Comparison of ENCODE assay signal across 10 cellular contexts in the genomic region with DNA sequence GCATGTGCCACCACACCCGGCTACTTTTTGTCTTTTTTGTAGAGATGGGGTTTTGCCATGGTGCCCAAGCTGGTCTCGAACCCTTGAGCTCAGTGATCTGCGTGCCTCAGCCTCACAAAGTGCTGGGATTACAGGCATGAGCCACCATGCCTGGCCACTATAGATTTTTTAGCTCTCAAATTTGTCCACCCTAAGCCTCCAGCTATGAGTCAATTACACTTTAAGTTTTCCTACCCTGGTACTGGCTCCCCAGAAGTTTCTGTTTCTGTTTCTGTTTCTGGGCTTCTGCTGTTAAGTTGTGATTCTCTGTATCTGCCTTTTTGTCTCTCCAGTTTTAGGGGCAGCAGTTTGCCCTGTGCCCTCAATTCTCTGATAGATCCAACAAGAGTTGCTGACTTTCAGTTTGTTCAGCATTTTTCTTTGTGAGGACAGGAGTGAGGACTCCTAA. TPM values are rescaled to one million over a fixed set of nuclear protein-coding genes. Genes with fewer than 3 reads are reported as not detected.
DNase-seq lines count a peak whose midpoint lies in the region; ATAC-seq, FAIRE-seq and TF ChIP-seq lines count a peak whose summit lies in the region.
"Had no signal": no experiment of that assay in that cellular context is flagged by ENCODE, and none has a peak within 500 bp of the region (broad histone marks: within the 10 kb centered on the region; RNA-seq: fewer than 3 reads in every experiment).

No MANE protein-coding gene starts in this region.

- TF ChIP-seq RAD21 in HepG2 (CRISPR knock-in tag; IDR thresholded peaks at IDR 0.05), result no peak

- H3K36me3 Mint-ChIP-seq in CD8-positive, alpha-beta T cell, result peaks cover 12% of the 10 kb centered on the region
- peaks cover 31% of the 10 kb centered on the region for H3K36me3 Mint-ChIP-seq in activated CD4-positive, alpha-beta T cell treated with anti-CD3 and anti-CD28 coated beads, Interleukin-2, amount 10 ng/mL, durations not matched to agents 7 days and 5 days (ENCODE audit: low read depth)

- DNase-seq in CD8-positive, alpha-beta T cell, result peak in 1 of 7 experiments; percentile 20
- peak; percentile 61 for DNase-seq in GM19240 (ENCODE audit: insufficient read length, low spot score)
- peak; percentile 64 for DNase-seq in activated CD4-positive, alpha-beta T cell treated with anti-CD3 and anti-CD28 coated beads, Interleukin-2, amount 10 ng/mL, durations not matched to agents 7 days and 5 days
- no peak for DNase-seq in HepG2 (ENCODE audit: low spot score)
- no peak for DNase-seq in DMS53 treated with DMSO at 0.1 percent for 48 hours (lab: John Stamatoyannopoulos, UW; ENCODE audit: unreplicated experiment)
- no peak for DNase-seq in NCI-H2171 (lab: John Stamatoyannopoulos, UW)
- no peak for DNase-seq in HPDE6-E6E7 (ENCODE audit: extremely low spot score)
- DNase-seq in DMS53 (lab: John Stamatoyannopoulos, UW), result no peak
- DNase-seq: DMS79 treated with DMSO at 0.1 percent for 48 hours had no signal

- intact Hi-C loops in CD8-positive, alpha-beta T cell (cut with DNase I, micrococcal nuclease), result no loop called here
- intact Hi-C loops in HepG2 (cut with micrococcal nuclease; ENCODE audit: unreplicated experiment), result no loop called here

- no peak for FAIRE-seq in HepG2 (lab: Jason Lieb, UNC)
- FAIRE-seq: bronchial epithelial cell had no signal

- no peaks in the 10 kb centered on the region for H3K9me3 Mint-ChIP-seq in CD8-positive, alpha-beta T cell
- H3K9me3 Mint-ChIP-seq in activated CD4-positive, alpha-beta T cell treated with anti-CD3 and anti-CD28 coated beads, Interleukin-2, amount 10 ng/mL, durations not matched to agents 7 days and 5 days, result no peaks in the 10 kb centered on the region

- H3K4me2 ChIP-seq in HepG2 (ENCODE audit: low read depth, low read length), result no peak overlapping the region

- no peak overlapping the region for H3K4me3 ChIP-seq in CD8-positive, alpha-beta T cell (ENCODE audit: low read depth, low read length)
- H3K4me3 ChIP-seq in HepG2 (replicated peaks in 1 of 3; ENCODE audit: insufficient read depth in 1 of 3, low read depth in 2 of 3, low read length in 3 of 3), result no peak overlapping the region

- CTCF ChIA-PET in CD8-positive, alpha-beta T cell (lab: Charles Lee), result interaction anchor here (0.7 to 12.9 kb wide), 7 partner anchors 9 to 185 kb away, joined by 3 to 191 read pairs (median 4); a partner anchor contains a TSS
- CTCF ChIA-PET in activated CD4-positive, alpha-beta T cell treated with anti-CD3 and anti-CD28 coated beads, Interleukin-2, amount 10 ng/mL, durations not matched to agents 7 days and 5 days (lab: Charles Lee), result interaction anchor here (0.7 to 3.3 kb wide), 15 partner anchors 9 to 387 kb away, joined by 3 to 17 read pairs (median 7); a partner anchor contains a TSS
- CTCF ChIA-PET in HepG2 (lab: Yijun Ruan, JAX; ENCODE audit: low intra/inter-chr PET ratio, low total read pairs), result no interaction called here

- no peak; a peak in 1 of 4 replicates for TF ChIP-seq POLR2A in HepG2 (IDR thresholded peaks at IDR 0.05; ENCODE audit: insufficient read depth in 1 of 2, low read depth in 2 of 2, low read length in 2 of 2)

- no TSS peak for BruUV-seq in HepG2 (replicated peaks; lab: Mats Ljungman, UMichigan)

- no peak overlapping the region for H2AFZ ChIP-seq in HepG2 (ENCODE audit: low read length)

- peak overlapping the region; percentile 93 for H3K27ac Mint-ChIP-seq in CD8-positive, alpha-beta T cell
- peak overlapping the region; percentile 98 for H3K27ac Mint-ChIP-seq in activated CD4-positive, alpha-beta T cell treated with anti-CD3 and anti-CD28 coated beads, Interleukin-2, amount 10 ng/mL, durations not matched to agents 7 days and 5 days

- no peak for TF ChIP-seq EP300 in HepG2 (IDR thresholded peaks at IDR 0.05; ENCODE audit: low read depth in 2 of 2, low read length in 2 of 2)
- TF ChIP-seq EP300 in HepG2 (CRISPR knock-in tag; IDR thresholded peaks at IDR 0.05; ENCODE audit: borderline replicate concordance), result no peak

- H3K4me1 Mint-ChIP-seq in CD8-positive, alpha-beta T cell (ENCODE audit: low read depth), result peaks cover 19% of the 10 kb centered on the region
- H3K4me1 Mint-ChIP-seq in activated CD4-positive, alpha-beta T cell treated with anti-CD3 and anti-CD28 coated beads, Interleukin-2, amount 10 ng/mL, durations not matched to agents 7 days and 5 days, result peaks cover 63% of the 10 kb centered on the region

- no peaks in the 10 kb centered on the region for H3K36me3 ChIP-seq in CD8-positive, alpha-beta T cell (ENCODE audit: insufficient read depth, low read length)
- H3K36me3 ChIP-seq in HepG2 (replicated peaks in 1 of 2; ENCODE audit: control insufficient read depth in 1 of 2, insufficient read depth in 2 of 2, low read length in 2 of 2), result no peaks in the 10 kb centered on the region

- H4K20me1 ChIP-seq in HepG2 (ENCODE audit: insufficient read depth, low read length), result no peaks in the 10 kb centered on the region

- no peak for ATAC-seq in CD8-positive, alpha-beta T cell
- ATAC-seq in HepG2, result no peak

- H3K79me2 ChIP-seq in HepG2 (ENCODE audit: insufficient read depth, low read length), result peaks cover 2% of the 10 kb centered on the region

- no peak overlapping the region for H3K27ac ChIP-seq in CD8-positive, alpha-beta T cell (ENCODE audit: low read depth, low read length)
- H3K27ac ChIP-seq in HepG2 (ENCODE audit: extremely low read length, insufficient read depth, low read length), result no peak overlapping the region

- 86% methylated on average over 3 of the region's 3 CpGs for WGBS in HepG2 (ENCODE audit: low lambda C conversion rate)

- in situ Hi-C loops in HepG2 (cut with HindIII; ENCODE audit: extremely low pct_ligation_motif_present, low pct_unique_long_range_greater_than_20kb), result loop anchor here (10.0 kb wide), 1 partner anchor 188 kb away; no protein-coding TSS in a partner anchor

- POLR2A ChIA-PET in CD8-positive, alpha-beta T cell (lab: Charles Lee), result interaction anchor here (0.7 to 3.0 kb wide), 4 partner anchors 14 to 58 kb away, joined by 3 to 10 read pairs (median 5); a partner anchor contains a TSS
- POLR2A ChIA-PET in activated CD4-positive, alpha-beta T cell treated with anti-CD3 and anti-CD28 coated beads, Interleukin-2, amount 10 ng/mL, durations not matched to agents 7 days and 5 days (lab: Charles Lee), result interaction anchor here (0.5 to 1.0 kb wide), 3 partner anchors 24 to 138 kb away, joined by 3 to 11 read pairs (median 3); a partner anchor contains a TSS
- POLR2A ChIA-PET in HepG2 (lab: Yijun Ruan, JAX), result interaction anchor here (0.6 to 18.0 kb wide), 10 partner anchors 8 to 133 kb away, joined by 3 to 850 read pairs (median 4); a partner anchor contains a TSS

- no peak for TF ChIP-seq CTCF in CD8-positive, alpha-beta T cell (IDR thresholded peaks at IDR 0.05)
- TF ChIP-seq CTCF in HepG2 (CRISPR knock-in tag; IDR thresholded peaks at IDR 0.05), result no peak

- H3K4me1 ChIP-seq in CD8-positive, alpha-beta T cell (ENCODE audit: insufficient read depth, low read length), result peaks cover 9% of the 10 kb centered on the region
- peaks cover 26% of the 10 kb centered on the region for H3K4me1 ChIP-seq in HepG2 (ENCODE audit: insufficient read depth, low read length)

- H3K4me3 Mint-ChIP-seq in CD8-positive, alpha-beta T cell, result peak overlapping the region; percentile 76
- H3K4me3 Mint-ChIP-seq in activated CD4-positive, alpha-beta T cell treated with anti-CD3 and anti-CD28 coated beads, Interleukin-2, amount 10 ng/mL, durations not matched to agents 7 days and 5 days, result peak overlapping the region; percentile 63

- H3K27me3 ChIP-seq in CD8-positive, alpha-beta T cell (ENCODE audit: insufficient read depth, low read length), result no peaks in the 10 kb centered on the region
- H3K27me3 ChIP-seq in HepG2 (ENCODE audit: control insufficient read depth in 1 of 2, insufficient read depth in 2 of 2, low read length in 2 of 2), result no peaks in the 10 kb centered on the region; a peak in 1 of 5 replicates

- no peaks in the 10 kb centered on the region for H3K27me3 Mint-ChIP-seq in CD8-positive, alpha-beta T cell (ENCODE audit: low read depth)
- no peaks in the 10 kb centered on the region for H3K27me3 Mint-ChIP-seq in activated CD4-positive, alpha-beta T cell treated with anti-CD3 and anti-CD28 coated beads, Interleukin-2, amount 10 ng/mL, durations not matched to agents 7 days and 5 days

- no peaks in the 10 kb centered on the region for H3K9me3 ChIP-seq in CD8-positive, alpha-beta T cell (ENCODE audit: low read length)
- no peaks in the 10 kb centered on the region for H3K9me3 ChIP-seq in HepG2 (ENCODE audit: low read length)

- H3K9ac ChIP-seq in HepG2 (ENCODE audit: insufficient read depth, low read depth, low read length), result no peak overlapping the region

RNA-seq across cellular contexts. Expression of a gene that starts 4.4 kb away (rescaled TPM):
- 100 to 1,000 TPM; 174 to 177 TPM for total RNA-seq in CD8-positive, alpha-beta T cell
- total RNA-seq in activated CD4-positive, alpha-beta T cell treated with anti-CD3 and anti-CD28 coated beads, Interleukin-2, amount 10 ng/mL, durations not matched to agents 7 days and 5 days, result 100 to 1,000 TPM; 130 to 141 TPM
- 73.5 and 73.7 TPM in 2 replicates for total RNA-seq in HepG2 (2016; rRNA removed; fragmentation: Illumina TruSeq; extraction: Trizol)
- 13.7 and 18.4 TPM in 2 replicates for total RNA-seq in HepG2 (2016; cell fraction: cytosol; rRNA removed; fragmentation: Illumina TruSeq; extraction: Trizol; ENCODE audit: low read depth)
- 68.8 and 73.9 TPM in 2 replicates for total RNA-seq in HepG2 (2016; cell fraction: insoluble cytoplasmic fraction; rRNA removed; fragmentation: Illumina TruSeq; extraction: Trizol)
- 41.9 and 48.5 TPM in 2 replicates for total RNA-seq in HepG2 (2016; cell fraction: membrane; rRNA removed; fragmentation: Illumina TruSeq; extraction: Trizol)
- total RNA-seq in HepG2 (2016; cell fraction: nucleus; rRNA removed; fragmentation: Illumina TruSeq; extraction: Trizol), result 48.8 and 53.9 TPM in 2 replicates
- 52.0 and 59.8 TPM in 2 replicates for polyA plus RNA-seq in HepG2 (2011; rRNA removed)
- 32.2 and 34.7 TPM in 2 replicates for polyA plus RNA-seq in HepG2 (2011; cell fraction: cytosol; rRNA removed)
- polyA plus RNA-seq in HepG2 (2011; cell fraction: nucleus; rRNA removed), result 73.2 and 83.2 TPM in 2 replicates
- 36.1 and 60.0 TPM in 2 replicates for polyA plus RNA-seq in HepG2 (2012)
- 10.3 and 11.1 TPM in 2 replicates for polyA plus RNA-seq in HepG2 (2016; cell fraction: cytosol; fragmentation: Illumina TruSeq; extraction: Trizol; ENCODE audit: low read depth)
- polyA plus RNA-seq in HepG2 (2016; cell fraction: insoluble cytoplasmic fraction; fragmentation: Illumina TruSeq; extraction: Trizol; ENCODE audit: low read depth), result 65.8 and 69.3 TPM in 2 replicates
- 26.7 and 30.0 TPM in 2 replicates for polyA plus RNA-seq in HepG2 (2016; cell fraction: membrane; fragmentation: Illumina TruSeq; extraction: Trizol; ENCODE audit: low read depth)
- 53.3 and 55.1 TPM in 2 replicates for polyA plus RNA-seq in HepG2 (2016; cell fraction: nucleus; fragmentation: Illumina TruSeq; extraction: Trizol; ENCODE audit: insufficient read depth, low read depth)
- polyA minus RNA-seq in HepG2 (2011; rRNA and poly(A)+ RNA removed; ENCODE audit: low replicate concordance), result 36.9 and 44.7 TPM in 2 replicates
- 25.1 and 30.9 TPM in 2 replicates for polyA minus RNA-seq in HepG2 (2011; cell fraction: cytosol; rRNA and poly(A)+ RNA removed)
- polyA minus RNA-seq in HepG2 (2011; cell fraction: nucleus; rRNA and poly(A)+ RNA removed), result 82.3 and 93.4 TPM in 2 replicates

RNA-seq across cellular contexts. Expression of a gene that starts 14.1 kb away (rescaled TPM):
- total RNA-seq in CD8-positive, alpha-beta T cell, result 10 to 100 TPM; 22.5 to 23.9 TPM
- 10 to 100 TPM; 72.0 to 74.5 TPM for total RNA-seq in activated CD4-positive, alpha-beta T cell treated with anti-CD3 and anti-CD28 coated beads, Interleukin-2, amount 10 ng/mL, durations not matched to agents 7 days and 5 days
- total RNA-seq in HepG2 (2016; rRNA removed; fragmentation: Illumina TruSeq; extraction: Trizol), result 273 and 345 TPM in 2 replicates
- 151 and 152 TPM in 2 replicates for total RNA-seq in HepG2 (2016; cell fraction: cytosol; rRNA removed; fragmentation: Illumina TruSeq; extraction: Trizol; ENCODE audit: low read depth)
- 269 and 346 TPM in 2 replicates for total RNA-seq in HepG2 (2016; cell fraction: insoluble cytoplasmic fraction; rRNA removed; fragmentation: Illumina TruSeq; extraction: Trizol)
- 294 and 315 TPM in 2 replicates for total RNA-seq in HepG2 (2016; cell fraction: membrane; rRNA removed; fragmentation: Illumina TruSeq; extraction: Trizol)
- total RNA-seq in HepG2 (2016; cell fraction: nucleus; rRNA removed; fragmentation: Illumina TruSeq; extraction: Trizol), result 141 and 150 TPM in 2 replicates
- 185 and 210 TPM in 2 replicates for polyA plus RNA-seq in HepG2 (2011; rRNA removed)
- 161 and 177 TPM in 2 replicates for polyA plus RNA-seq in HepG2 (2011; cell fraction: cytosol; rRNA removed)
- 147 and 170 TPM in 2 replicates for polyA plus RNA-seq in HepG2 (2011; cell fraction: nucleus; rRNA removed)
- 162 and 212 TPM in 2 replicates for polyA plus RNA-seq in HepG2 (2012)
- 118 and 119 TPM in 2 replicates for polyA plus RNA-seq in HepG2 (2016; cell fraction: cytosol; fragmentation: Illumina TruSeq; extraction: Trizol; ENCODE audit: low read depth)
- 260 and 276 TPM in 2 replicates for polyA plus RNA-seq in HepG2 (2016; cell fraction: insoluble cytoplasmic fraction; fragmentation: Illumina TruSeq; extraction: Trizol; ENCODE audit: low read depth)
- polyA plus RNA-seq in HepG2 (2016; cell fraction: membrane; fragmentation: Illumina TruSeq; extraction: Trizol; ENCODE audit: low read depth), result 194 and 205 TPM in 2 replicates
- polyA plus RNA-seq in HepG2 (2016; cell fraction: nucleus; fragmentation: Illumina TruSeq; extraction: Trizol; ENCODE audit: insufficient read depth, low read depth), result 151 and 154 TPM in 2 replicates
- 58.4 and 179 TPM in 2 replicates for polyA minus RNA-seq in HepG2 (2011; rRNA and poly(A)+ RNA removed; ENCODE audit: low replicate concordance)
- 65.5 and 85.5 TPM in 2 replicates for polyA minus RNA-seq in HepG2 (2011; cell fraction: cytosol; rRNA and poly(A)+ RNA removed)
- 138 and 175 TPM in 2 replicates for polyA minus RNA-seq in HepG2 (2011; cell fraction: nucleus; rRNA and poly(A)+ RNA removed)

RNA-seq across cellular contexts. Expression of a gene that starts 14.6 kb away (rescaled TPM):
- total RNA-seq in CD8-positive, alpha-beta T cell, result 10 to 100 TPM; 39.9 to 48.5 TPM
- 100 to 1,000 TPM; 178 to 229 TPM for total RNA-seq in activated CD4-positive, alpha-beta T cell treated with anti-CD3 and anti-CD28 coated beads, Interleukin-2, amount 10 ng/mL, durations not matched to agents 7 days and 5 days
- total RNA-seq in HepG2 (2016; rRNA removed; fragmentation: Illumina TruSeq; extraction: Trizol), result 713 and 818 TPM in 2 replicates
- 394 and 546 TPM in 2 replicates for total RNA-seq in HepG2 (2016; cell fraction: cytosol; rRNA removed; fragmentation: Illumina TruSeq; extraction: Trizol; ENCODE audit: low read depth)
- total RNA-seq in HepG2 (2016; cell fraction: insoluble cytoplasmic fraction; rRNA removed; fragmentation: Illumina TruSeq; extraction: Trizol), result 727 and 841 TPM in 2 replicates
- 518 and 609 TPM in 2 replicates for total RNA-seq in HepG2 (2016; cell fraction: membrane; rRNA removed; fragmentation: Illumina TruSeq; extraction: Trizol)
- total RNA-seq in HepG2 (2016; cell fraction: nucleus; rRNA removed; fragmentation: Illumina TruSeq; extraction: Trizol), result 243 and 273 TPM in 2 replicates
- polyA plus RNA-seq in HepG2 (2011; rRNA removed), result 473 and 535 TPM in 2 replicates
- 355 and 455 TPM in 2 replicates for polyA plus RNA-seq in HepG2 (2011; cell fraction: cytosol; rRNA removed)
- 126 and 158 TPM in 2 replicates for polyA plus RNA-seq in HepG2 (2011; cell fraction: nucleus; rRNA removed)
- 433 and 508 TPM in 2 replicates for polyA plus RNA-seq in HepG2 (2012)
- polyA plus RNA-seq in HepG2 (2016; cell fraction: cytosol; fragmentation: Illumina TruSeq; extraction: Trizol; ENCODE audit: low read depth), result 449 and 646 TPM in 2 replicates
- 889 and 948 TPM in 2 replicates for polyA plus RNA-seq in HepG2 (2016; cell fraction: insoluble cytoplasmic fraction; fragmentation: Illumina TruSeq; extraction: Trizol; ENCODE audit: low read depth)
- polyA plus RNA-seq in HepG2 (2016; cell fraction: membrane; fragmentation: Illumina TruSeq; extraction: Trizol; ENCODE audit: low read depth), result 521 and 635 TPM in 2 replicates
- 510 and 513 TPM in 2 replicates for polyA plus RNA-seq in HepG2 (2016; cell fraction: nucleus; fragmentation: Illumina TruSeq; extraction: Trizol; ENCODE audit: insufficient read depth, low read depth)
- polyA minus RNA-seq in HepG2 (2011; rRNA and poly(A)+ RNA removed; ENCODE audit: low replicate concordance), result 166 and 230 TPM in 2 replicates
- polyA minus RNA-seq in HepG2 (2011; cell fraction: cytosol; rRNA and poly(A)+ RNA removed), result 89.3 and 98.3 TPM in 2 replicates
- 88.1 and 108 TPM in 2 replicates for polyA minus RNA-seq in HepG2 (2011; cell fraction: nucleus; rRNA and poly(A)+ RNA removed)

RNA-seq across cellular contexts. Expression of a gene that starts 16.2 kb away (rescaled TPM):
- total RNA-seq in CD8-positive, alpha-beta T cell, result 1 to 10 TPM; 3.6 to 3.8 TPM
- 1 to 10 TPM; 6.5 TPM for total RNA-seq in activated CD4-positive, alpha-beta T cell treated with anti-CD3 and anti-CD28 coated beads, Interleukin-2, amount 10 ng/mL, durations not matched to agents 7 days and 5 days
- total RNA-seq in HepG2 (2016; rRNA removed; fragmentation: Illumina TruSeq; extraction: Trizol), result 1.9 and 3.2 TPM in 2 replicates
- 2.0 and 2.8 TPM in 2 replicates for total RNA-seq in HepG2 (2016; cell fraction: cytosol; rRNA removed; fragmentation: Illumina TruSeq; extraction: Trizol; ENCODE audit: low read depth)
- total RNA-seq in HepG2 (2016; cell fraction: insoluble cytoplasmic fraction; rRNA removed; fragmentation: Illumina TruSeq; extraction: Trizol), result 0.86 and 4.5 TPM in 2 replicates
- 2.8 and 3.2 TPM in 2 replicates for total RNA-seq in HepG2 (2016; cell fraction: membrane; rRNA removed; fragmentation: Illumina TruSeq; extraction: Trizol)
- 5.9 and 9.4 TPM in 2 replicates for total RNA-seq in HepG2 (2016; cell fraction: nucleus; rRNA removed; fragmentation: Illumina TruSeq; extraction: Trizol)
- 9.5 and 10.6 TPM in 2 replicates for polyA plus RNA-seq in HepG2 (2011; rRNA removed)
- polyA plus RNA-seq in HepG2 (2011; cell fraction: cytosol; rRNA removed), result 2.8 and 4.4 TPM in 2 replicates
- polyA plus RNA-seq in HepG2 (2011; cell fraction: nucleus; rRNA removed), result 70.4 and 118 TPM in 2 replicates
- polyA plus RNA-seq in HepG2 (2012), result 5.0 and 6.8 TPM in 2 replicates
- polyA plus RNA-seq in HepG2 (2016; cell fraction: cytosol; fragmentation: Illumina TruSeq; extraction: Trizol; ENCODE audit: low read depth), result 1.5 and 2.0 TPM in 2 replicates
- 1.4 and 1.7 TPM in 2 replicates for polyA plus RNA-seq in HepG2 (2016; cell fraction: insoluble cytoplasmic fraction; fragmentation: Illumina TruSeq; extraction: Trizol; ENCODE audit: low read depth)
- 1.9 and 2.6 TPM in 2 replicates for polyA plus RNA-seq in HepG2 (2016; cell fraction: membrane; fragmentation: Illumina TruSeq; extraction: Trizol; ENCODE audit: low read depth)
- 19.1 and 23.5 TPM in 2 replicates for polyA plus RNA-seq in HepG2 (2016; cell fraction: nucleus; fragmentation: Illumina TruSeq; extraction: Trizol; ENCODE audit: insufficient read depth, low read depth)
- 10.5 and 15.8 TPM in 2 replicates for polyA minus RNA-seq in HepG2 (2011; rRNA and poly(A)+ RNA removed; ENCODE audit: low replicate concordance)
- polyA minus RNA-seq in HepG2 (2011; cell fraction: cytosol; rRNA and poly(A)+ RNA removed), result 1.6 TPM in 1 of 2 replicates, not detected in the other
- polyA minus RNA-seq in HepG2 (2011; cell fraction: nucleus; rRNA and poly(A)+ RNA removed), result 19.0 and 26.3 TPM in 2 replicates

RNA-seq across cellular contexts. Expression of a gene that starts 24.6 kb away (rescaled TPM):
- 10 to 100 TPM; 59.1 to 65.9 TPM for total RNA-seq in CD8-positive, alpha-beta T cell
- total RNA-seq in activated CD4-positive, alpha-beta T cell treated with anti-CD3 and anti-CD28 coated beads, Interleukin-2, amount 10 ng/mL, durations not matched to agents 7 days and 5 days, result 10 to 100 TPM; 54.8 to 55.0 TPM
- 31.2 and 57.9 TPM in 2 replicates for total RNA-seq in HepG2 (2016; rRNA removed; fragmentation: Illumina TruSeq; extraction: Trizol)
- total RNA-seq in HepG2 (2016; cell fraction: cytosol; rRNA removed; fragmentation: Illumina TruSeq; extraction: Trizol; ENCODE audit: low read depth), result 53.1 and 55.5 TPM in 2 replicates
- total RNA-seq in HepG2 (2016; cell fraction: insoluble cytoplasmic fraction; rRNA removed; fragmentation: Illumina TruSeq; extraction: Trizol), result 28.7 and 55.2 TPM in 2 replicates
- 39.6 and 50.8 TPM in 2 replicates for total RNA-seq in HepG2 (2016; cell fraction: membrane; rRNA removed; fragmentation: Illumina TruSeq; extraction: Trizol)
- 73.3 and 76.1 TPM in 2 replicates for total RNA-seq in HepG2 (2016; cell fraction: nucleus; rRNA removed; fragmentation: Illumina TruSeq; extraction: Trizol)
- polyA plus RNA-seq in HepG2 (2011; rRNA removed), result 90.8 and 111 TPM in 2 replicates
- polyA plus RNA-seq in HepG2 (2011; cell fraction: cytosol; rRNA removed), result 39.6 and 61.4 TPM in 2 replicates
- polyA plus RNA-seq in HepG2 (2011; cell fraction: nucleus; rRNA removed), result 727 and 889 TPM in 2 replicates
- 57.8 and 65.9 TPM in 2 replicates for polyA plus RNA-seq in HepG2 (2012)
- 23.3 and 25.5 TPM in 2 replicates for polyA plus RNA-seq in HepG2 (2016; cell fraction: cytosol; fragmentation: Illumina TruSeq; extraction: Trizol; ENCODE audit: low read depth)
- polyA plus RNA-seq in HepG2 (2016; cell fraction: insoluble cytoplasmic fraction; fragmentation: Illumina TruSeq; extraction: Trizol; ENCODE audit: low read depth), result 26.2 and 35.5 TPM in 2 replicates
- 26.4 and 35.2 TPM in 2 replicates for polyA plus RNA-seq in HepG2 (2016; cell fraction: membrane; fragmentation: Illumina TruSeq; extraction: Trizol; ENCODE audit: low read depth)
- polyA plus RNA-seq in HepG2 (2016; cell fraction: nucleus; fragmentation: Illumina TruSeq; extraction: Trizol; ENCODE audit: insufficient read depth, low read depth), result 187 and 194 TPM in 2 replicates
- 110 and 204 TPM in 2 replicates for polyA minus RNA-seq in HepG2 (2011; rRNA and poly(A)+ RNA removed; ENCODE audit: low replicate concordance)
- 28.8 and 31.7 TPM in 2 replicates for polyA minus RNA-seq in HepG2 (2011; cell fraction: cytosol; rRNA and poly(A)+ RNA removed)
- 149 and 154 TPM in 2 replicates for polyA minus RNA-seq in HepG2 (2011; cell fraction: nucleus; rRNA and poly(A)+ RNA removed)

Comparison
In these comparisons a context has a peak if more than half of its experiments do, and no peak if none do; other contexts are left out.
1. DNase-seq: peak in GM19240 (single experiment) and activated CD4-positive, alpha-beta T cell treated with anti-CD3 and anti-CD28 coated beads, Interleukin-2, amount 10 ng/mL, durations not matched to agents 7 days and 5 days (single experiment); none in HepG2 (single experiment), DMS53 treated with DMSO at 0.1 percent for 48 hours (single experiment), NCI-H2171 (single experiment), HPDE6-E6E7 (single experiment) and DMS53 (single experiment).